ENCODE assay signal across 1 cellular context in genomic region chr19:44685877-44686276, GRCh38.
TF ChIP-seq lines count a peak whose summit lies in the region.

No MANE protein-coding gene starts in this region.

TF ChIP-seq in A549, 52 proteins besides CTCF, POLR2A, EP300 and RAD21 (continued from another document):
- TF ChIP-seq HMGXB4 (CRISPR knock-in tag; IDR thresholded peaks at IDR 0.05; ENCODE audit: borderline replicate concordance) = no peak
